In the genomic region with DNA sequence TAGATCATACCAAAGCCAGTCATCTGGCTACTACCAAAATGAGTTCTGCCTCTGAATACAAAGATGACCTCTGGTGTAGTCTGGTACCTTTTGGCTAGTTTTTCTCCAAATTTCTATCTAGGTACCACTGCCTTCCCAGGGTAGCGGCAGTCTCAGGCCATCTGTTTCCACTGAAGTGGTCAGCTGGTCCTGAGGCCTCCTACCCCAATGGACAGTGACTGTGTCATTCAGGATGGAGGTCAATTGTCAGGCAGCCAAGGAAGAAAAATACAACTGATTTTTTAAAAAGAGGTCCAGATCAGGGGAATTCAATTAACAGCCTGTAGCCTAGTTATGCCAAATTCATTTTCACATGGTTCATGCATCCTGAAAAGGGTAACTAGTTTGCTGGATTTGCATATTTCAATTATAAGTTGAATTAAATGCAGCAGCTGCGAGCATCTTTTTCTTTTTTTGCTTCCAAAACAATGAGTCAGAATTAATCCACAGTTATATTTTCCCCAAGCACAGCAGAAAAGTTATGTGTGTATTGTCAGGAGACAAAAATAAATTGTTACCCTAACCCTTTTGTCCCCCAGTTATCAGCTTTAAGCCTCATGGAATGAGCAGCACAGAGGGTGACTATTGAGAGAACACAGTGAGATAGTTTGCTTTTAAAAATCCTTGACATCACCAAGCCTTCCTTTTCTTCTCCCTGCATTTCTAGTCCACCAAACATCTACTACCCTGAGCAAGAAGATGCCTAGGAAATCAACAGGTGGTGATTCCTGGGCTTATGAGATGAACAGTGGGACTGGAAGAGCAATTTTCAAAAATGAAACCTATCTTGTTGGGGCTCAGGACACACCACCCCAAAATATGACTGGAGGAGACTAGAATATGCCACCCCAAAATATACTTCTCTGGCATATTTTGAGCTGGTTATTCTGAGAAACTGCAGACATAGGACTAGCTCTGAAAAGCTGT, we compare ENCODE assay signal across 19 cellular contexts. TPM values are rescaled to one million over a fixed set of nuclear protein-coding genes. Genes with fewer than 3 reads are reported as not detected.
"Had no signal": no experiment of that assay in that cellular context is flagged by ENCODE, and none has a peak within 500 bp of the region (broad histone marks: within the 10 kb centered on the region; RNA-seq: fewer than 3 reads in every experiment).

No MANE protein-coding gene starts in this region.

- H3K4me3 ChIP-seq: mucosa of descending colon, sigmoid colon, tibial artery, vagina had no signal

- ATAC-seq: mucosa of descending colon, natural killer cell, SK-N-SH treated with all-trans-retinoic acid at 6 μM for 48 hours had no signal

- H3K27me3 Mint-ChIP-seq: activated naive CD8-positive, alpha-beta T cell; dendritic cell treated with granulocyte-macrophage colony-stimulating factor and Interleukin-4, amounts not matched to agents 40 ng/mL and 50 ng/mL, for 4 days had no signal

- H3K27ac Mint-ChIP-seq: activated naive CD8-positive, alpha-beta T cell; dendritic cell treated with granulocyte-macrophage colony-stimulating factor and Interleukin-4, amounts not matched to agents 40 ng/mL and 50 ng/mL, for 4 days; natural killer cell had no signal

- H3K9me3 ChIP-seq: mucosa of descending colon, sigmoid colon, tibial artery, vagina had no signal

- H3K4me1 ChIP-seq: sigmoid colon, tibial artery, vagina had no signal

- H3K27me3 ChIP-seq: brain microvascular endothelial cell, sigmoid colon, tibial artery, vagina had no signal

- H3K9me3 Mint-ChIP-seq: dendritic cell treated with granulocyte-macrophage colony-stimulating factor and Interleukin-4, amounts not matched to agents 40 ng/mL and 50 ng/mL, for 4 days; natural killer cell had no signal

- DNase-seq: activated CD4-positive, alpha-beta T cell treated with anti-CD3 and anti-CD28 coated beads, Interleukin-2, amount 50 U/mL, for 48 hours; activated CD4-positive, CD25-positive, alpha-beta regulatory T cell treated with anti-CD3 and anti-CD28 coated beads, Interleukin-2, amount 50 U/mL, for 72 hours; amygdala; brain microvascular endothelial cell; cerebellar nuclear complex; effector memory CD4-positive, alpha-beta T cell; head of caudate nucleus; mammary epithelial cell; mucosa of descending colon; natural killer cell; nucleus accumbens; sigmoid colon; stimulated activated CD4-positive, alpha-beta T cell treated with anti-CD3 and anti-CD28 coated beads, Interleukin-2, amount 100 ng/mL, for 24 hours; T-helper 1 cell; tibial artery had no signal

- H3K4me3 Mint-ChIP-seq: activated naive CD8-positive, alpha-beta T cell; dendritic cell treated with granulocyte-macrophage colony-stimulating factor and Interleukin-4, amounts not matched to agents 40 ng/mL and 50 ng/mL, for 4 days; natural killer cell had no signal

- H3K4me1 Mint-ChIP-seq: natural killer cell had no signal

RNA-seq across cellular contexts. Expression of gene FANK1, which starts 45.3 kb away (rescaled TPM):
- total RNA-seq: natural killer cell had no signal
